29 cellular contexts compared by ENCODE assay signal in the genomic region with DNA sequence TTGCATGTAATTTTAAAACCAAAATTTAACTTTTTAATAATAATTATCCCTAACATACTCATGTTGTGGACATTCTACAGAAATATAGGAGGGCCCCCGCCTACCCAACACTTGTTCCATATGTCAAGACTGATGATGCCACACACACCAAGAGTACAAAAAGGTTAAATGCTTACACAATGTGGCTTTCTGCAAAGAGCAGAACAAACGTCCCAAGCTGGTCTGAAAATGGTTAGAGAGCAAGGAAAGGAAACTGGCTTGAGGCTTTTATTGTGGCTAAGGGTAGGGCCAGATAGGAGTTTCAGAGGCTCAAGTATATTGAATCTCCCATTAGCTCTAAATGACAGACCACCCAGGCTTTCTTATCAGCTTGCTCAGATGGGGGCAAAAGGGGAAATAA.
"Had no signal": no experiment of that assay in that cellular context is flagged by ENCODE, and none has a peak within 500 bp of the region (broad histone marks: within the 10 kb centered on the region; RNA-seq: fewer than 3 reads in every experiment).

No MANE protein-coding gene starts in this region.

- H3K9ac ChIP-seq: neural progenitor cell, parathyroid adenoma had no signal

- ATAC-seq: esophagus mucosa; gastrocnemius medialis; left lung; naive thymus-derived CD4-positive, alpha-beta T cell; sciatic nerve had no signal

- H3K4me1 Mint-ChIP-seq: naive thymus-derived CD4-positive, alpha-beta T cell; neural progenitor cell had no signal

- H2AFZ ChIP-seq: hepatocyte, neural progenitor cell, parathyroid adenoma had no signal

- H3K9me3 Mint-ChIP-seq: dendritic cell treated with granulocyte-macrophage colony-stimulating factor and Interleukin-4, amounts not matched to agents 40 ng/mL and 50 ng/mL, for 4 days; endodermal cell; naive thymus-derived CD4-positive, alpha-beta T cell; nephron; neural progenitor cell; stimulated activated naive CD8-positive, alpha-beta T cell treated with anti-CD3 and anti-CD28 coated beads, Interleukin-15, Interleukin-2, amounts not matched to agents 100 ng/mL and 50 ng/mL, for 24 hours had no signal

- H3K27ac ChIP-seq: colonic mucosa, epithelial cell of prostate, gastrocnemius medialis, hepatocyte, left lung, neural progenitor cell, parathyroid adenoma, prostate gland, right atrium auricular region, suprapubic skin, transverse colon had no signal

- H3K27me3 ChIP-seq: colonic mucosa, gastrocnemius medialis, hepatocyte, left lung, neural progenitor cell, right atrium auricular region, suprapubic skin, transverse colon had no signal

- H3K27ac Mint-ChIP-seq: dendritic cell treated with granulocyte-macrophage colony-stimulating factor and Interleukin-4, amounts not matched to agents 40 ng/mL and 50 ng/mL, for 4 days; endodermal cell; naive thymus-derived CD4-positive, alpha-beta T cell; nephron; neural progenitor cell; stimulated activated naive CD8-positive, alpha-beta T cell treated with anti-CD3 and anti-CD28 coated beads, Interleukin-15, Interleukin-2, amounts not matched to agents 100 ng/mL and 50 ng/mL, for 24 hours had no signal

- H3K4me1 ChIP-seq: colonic mucosa, gastrocnemius medialis, left lung, prostate gland, right atrium auricular region, suprapubic skin, transverse colon had no signal

- H3K27me3 Mint-ChIP-seq: dendritic cell treated with granulocyte-macrophage colony-stimulating factor and Interleukin-4, amounts not matched to agents 40 ng/mL and 50 ng/mL, for 4 days; stimulated activated naive CD8-positive, alpha-beta T cell treated with anti-CD3 and anti-CD28 coated beads, Interleukin-15, Interleukin-2, amounts not matched to agents 100 ng/mL and 50 ng/mL, for 24 hours had no signal

- H3K9me3 ChIP-seq: colonic mucosa, gastrocnemius medialis, left lung, prostate gland, right atrium auricular region, suprapubic skin, transverse colon had no signal

- H3K4me3 ChIP-seq: colonic mucosa, gastrocnemius medialis, hepatocyte, left lung, neural progenitor cell, prostate gland, right atrium auricular region, smooth muscle cell, suprapubic skin, transverse colon had no signal

- H3K36me3 ChIP-seq: colonic mucosa, gastrocnemius medialis, left lung, neural progenitor cell, prostate gland, right atrium auricular region, suprapubic skin, transverse colon had no signal

- H3K4me2 ChIP-seq: hepatocyte, neural progenitor cell, smooth muscle cell had no signal

- H3K79me2 ChIP-seq: hepatocyte, parathyroid adenoma had no signal

- DNase-seq: colonic mucosa; effector CD8-positive, alpha-beta T cell; endodermal cell; foreskin fibroblast; gastrocnemius medialis; head of caudate nucleus; kidney; left lung; mesenchymal stem cell; midbrain; naive thymus-derived CD4-positive, alpha-beta T cell; stimulated activated CD4-positive, alpha-beta T cell treated with anti-CD3 and anti-CD28 coated beads, Interleukin-12 subunit alpha, Interleukin-12 subunit beta, amount 100 ng/mL, for 4 hours; stimulated activated CD4-positive, alpha-beta T cell treated with anti-CD3 and anti-CD28 coated beads, Interleukin-1b, Interleukin-23, amount 100 ng/mL, for 48 hours; stimulated activated CD4-positive, alpha-beta T cell treated with anti-CD3 and anti-CD28 coated beads, Interleukin-4, amount 100 ng/mL, for 1 hour; stimulated activated CD8-positive, alpha-beta memory T cell treated with anti-CD3 and anti-CD28 coated beads, Interleukin-4, amount 100 ng/mL, for 48 hours; transverse colon had no signal

- H3K4me3 Mint-ChIP-seq: dendritic cell treated with granulocyte-macrophage colony-stimulating factor and Interleukin-4, amounts not matched to agents 40 ng/mL and 50 ng/mL, for 4 days; endodermal cell; naive thymus-derived CD4-positive, alpha-beta T cell; nephron; neural progenitor cell; stimulated activated naive CD8-positive, alpha-beta T cell treated with anti-CD3 and anti-CD28 coated beads, Interleukin-15, Interleukin-2, amounts not matched to agents 100 ng/mL and 50 ng/mL, for 24 hours had no signal
